In genomic region chr14:33363687-33364086, GRCh38 we compare ENCODE assay signal across 20 cellular contexts.
"Had no signal": no experiment of that assay in that cellular context is flagged by ENCODE, and none has a peak within 500 bp of the region (broad histone marks: within the 10 kb centered on the region; RNA-seq: fewer than 3 reads in every experiment).

No MANE protein-coding gene starts in this region.

- H3K4me3 ChIP-seq: ascending aorta, cardiac muscle cell, heart right ventricle, left lung, spleen, thoracic aorta, upper lobe of left lung had no signal

- H3K4me3 Mint-ChIP-seq: activated CD4-positive, alpha-beta T cell treated with anti-CD3 and anti-CD28 coated beads, Interleukin-2, amount 10 ng/mL, durations not matched to agents 7 days and 5 days; activated CD8-positive, alpha-beta T cell treated with anti-CD3 and anti-CD28 coated beads, Interleukin-2, amount 10 ng/mL, durations not matched to agents 7 days and 5 days; activated T-helper 1 cell treated with anti-CD3 and anti-CD28 coated beads, Interleukin-12 subunit alpha, Interleukin-12 subunit beta, Interleukin-2, Interleukin-4 antibody, amounts not matched to agents 30 ng/mL and 10 ng/mL and 1 ng/mL, durations not matched to agents 14 hours and 24 hours and 36 hours; mesothelial cell of epicardium; naive thymus-derived CD8-positive, alpha-beta T cell had no signal

- H3K36me3 ChIP-seq: ascending aorta, cardiac muscle cell, heart right ventricle, left lung, spleen, thoracic aorta, upper lobe of left lung had no signal

- DNase-seq: activated CD4-positive, alpha-beta T cell treated with anti-CD3 and anti-CD28 coated beads, Interleukin-2, amount 10 ng/mL, durations not matched to agents 7 days and 5 days; activated CD8-positive, alpha-beta T cell treated with anti-CD3 and anti-CD28 coated beads, Interleukin-2, amount 10 ng/mL, durations not matched to agents 7 days and 5 days; activated gamma-delta T cell; activated naive CD4-positive, alpha-beta T cell treated with anti-CD3 and anti-CD28 coated beads, Interleukin-2, amount 50 U/mL, for 16 hours; effector memory CD4-positive, alpha-beta T cell; heart right ventricle; left lung; naive thymus-derived CD8-positive, alpha-beta T cell; retina; spleen; stimulated activated CD4-positive, alpha-beta T cell treated with anti-CD3 and anti-CD28 coated beads, Interleukin-4, amount 100 ng/mL, for 1 hour; stimulated activated naive CD4-positive, alpha-beta T cell treated with Interleukin-2 at 50 U/mL for 16 hours; SW 1271; upper lobe of left lung had no signal

- H3K4me1 Mint-ChIP-seq: activated CD4-positive, alpha-beta T cell treated with anti-CD3 and anti-CD28 coated beads, Interleukin-2, amount 10 ng/mL, durations not matched to agents 7 days and 5 days; naive thymus-derived CD8-positive, alpha-beta T cell had no signal

- H3K4me1 ChIP-seq: ascending aorta, heart right ventricle, left lung, spleen, upper lobe of left lung had no signal

- H3K9me3 ChIP-seq: ascending aorta, heart right ventricle, left lung, spleen, thoracic aorta, upper lobe of left lung had no signal

- H3K36me3 Mint-ChIP-seq: mesothelial cell of epicardium; naive thymus-derived CD8-positive, alpha-beta T cell had no signal

- H3K27me3 Mint-ChIP-seq: activated CD4-positive, alpha-beta T cell treated with anti-CD3 and anti-CD28 coated beads, Interleukin-2, amount 10 ng/mL, durations not matched to agents 7 days and 5 days had no signal

- H3K27ac Mint-ChIP-seq: activated CD4-positive, alpha-beta T cell treated with anti-CD3 and anti-CD28 coated beads, Interleukin-2, amount 10 ng/mL, durations not matched to agents 7 days and 5 days; activated CD8-positive, alpha-beta T cell treated with anti-CD3 and anti-CD28 coated beads, Interleukin-2, amount 10 ng/mL, durations not matched to agents 7 days and 5 days; activated T-helper 1 cell treated with anti-CD3 and anti-CD28 coated beads, Interleukin-12 subunit alpha, Interleukin-12 subunit beta, Interleukin-2, Interleukin-4 antibody, amounts not matched to agents 30 ng/mL and 10 ng/mL and 1 ng/mL, durations not matched to agents 14 hours and 24 hours and 36 hours; mesothelial cell of epicardium; naive thymus-derived CD8-positive, alpha-beta T cell; progenitor cell of endocrine pancreas had no signal

- H3K27me3 ChIP-seq: ascending aorta, cardiac muscle cell, heart right ventricle, left lung, spleen, upper lobe of left lung had no signal

- H3K27ac ChIP-seq: ascending aorta, cardiac muscle cell, heart right ventricle, left lung, spleen, thoracic aorta, upper lobe of left lung had no signal

- H3K9me3 Mint-ChIP-seq: activated CD4-positive, alpha-beta T cell treated with anti-CD3 and anti-CD28 coated beads, Interleukin-2, amount 10 ng/mL, durations not matched to agents 7 days and 5 days; activated T-helper 1 cell treated with anti-CD3 and anti-CD28 coated beads, Interleukin-12 subunit alpha, Interleukin-12 subunit beta, Interleukin-2, Interleukin-4 antibody, amounts not matched to agents 30 ng/mL and 10 ng/mL and 1 ng/mL, durations not matched to agents 14 hours and 24 hours and 36 hours; mesothelial cell of epicardium had no signal
